3 cellular contexts compared by ENCODE assay signal in genomic region chr20:64139200-64140081, GRCh38.
TF ChIP-seq lines count a peak whose summit lies in the region.

No MANE protein-coding gene starts in this region.

TF ChIP-seq in SK-N-SH, 30 proteins besides CTCF, POLR2A, EP300 and RAD21 (continues in another document):
- TF ChIP-seq CHD2 (IDR thresholded peaks at IDR 0.05; ENCODE audit: low read length, partially characterized antibody) (no peak), REST (IDR thresholded peaks at IDR 0.05; ENCODE audit: low read depth, low read length) (no peak), MAX (IDR thresholded peaks at IDR 0.05; ENCODE audit: low read depth) (no peak), PBX3 (IDR thresholded peaks at IDR 0.05) (no peak), MXI1 (IDR thresholded peaks at IDR 0.05; ENCODE audit: low read depth, low read length) (no peak), ZBTB33 (IDR thresholded peaks at IDR 0.05; ENCODE audit: borderline replicate concordance, low read depth) (no peak), ELF1 (IDR thresholded peaks at IDR 0.05) (no peak), RFX5 (IDR thresholded peaks at IDR 0.05; ENCODE audit: low read length) (no peak), POLR2AphosphoS5 (IDR thresholded peaks at IDR 0.05; ENCODE audit: low read depth, low read length) (no peak), RCOR1 (IDR thresholded peaks at IDR 0.05; ENCODE audit: low read length) (no peak), YY1 (IDR thresholded peaks at IDR 0.05; ENCODE audit: low read depth) (no peak), GATA2 (CRISPR knock-in tag; IDR thresholded peaks at IDR 0.05) (no peak)

TF ChIP-seq in SK-N-SH treated with all-trans-retinoic acid at 6 μM for 48 hours, 23 proteins besides CTCF, POLR2A, EP300 and RAD21:
- no peak for TF ChIP-seq ZFP30 (CRISPR knock-in tag; IDR thresholded peaks at IDR 0.05)
- TF ChIP-seq PATZ1 (CRISPR knock-in tag; IDR thresholded peaks at IDR 0.05; ENCODE audit: borderline replicate concordance), result no peak
- TF ChIP-seq CSRNP3 (CRISPR knock-in tag; IDR thresholded peaks at IDR 0.05), result no peak
- TF ChIP-seq PPARA (CRISPR knock-in tag; IDR thresholded peaks at IDR 0.05; ENCODE audit: borderline replicate concordance), result no peak
- TF ChIP-seq CREB5 (CRISPR knock-in tag; IDR thresholded peaks at IDR 0.05; ENCODE audit: low read depth), result no peak
- no peak for TF ChIP-seq GLIS3 (CRISPR knock-in tag; IDR thresholded peaks at IDR 0.05)
- no peak for TF ChIP-seq ESRRG (CRISPR knock-in tag; IDR thresholded peaks at IDR 0.05)
- TF ChIP-seq SNAI2 (CRISPR knock-in tag; IDR thresholded peaks at IDR 0.05), result no peak
- TF ChIP-seq ZNF8 (CRISPR knock-in tag; IDR thresholded peaks at IDR 0.05), result no peak
- TF ChIP-seq ZNF565 (CRISPR knock-in tag; conservative IDR thresholded peaks at IDR 0.05; ENCODE audit: low read depth), result no peak
- TF ChIP-seq RARB (CRISPR knock-in tag; IDR thresholded peaks at IDR 0.05), result no peak
- TF ChIP-seq ARNTL (CRISPR knock-in tag; IDR thresholded peaks at IDR 0.05; ENCODE audit: borderline replicate concordance, low read depth), result no peak
- no peak for TF ChIP-seq POU6F1 (CRISPR knock-in tag; IDR thresholded peaks at IDR 0.05; ENCODE audit: borderline replicate concordance, low read depth)
- no peak for TF ChIP-seq CSDC2 (CRISPR knock-in tag; IDR thresholded peaks at IDR 0.05)

TF ChIP-seq in GM12891, 5 proteins besides CTCF, POLR2A, EP300 and RAD21:
- no peak for TF ChIP-seq POU2F2 (IDR thresholded peaks at IDR 0.05; ENCODE audit: low read depth, low read length)
- no peak for TF ChIP-seq POLR2AphosphoS5 (IDR thresholded peaks at IDR 0.05; ENCODE audit: low read depth, low read length)
- no peak for TF ChIP-seq TAF1 (IDR thresholded peaks at IDR 0.05; ENCODE audit: low read depth, low read length)
- TF ChIP-seq SPI1 (IDR thresholded peaks at IDR 0.05; ENCODE audit: low read depth, low read length), result no peak
- TF ChIP-seq PAX5 (IDR thresholded peaks at IDR 0.05; ENCODE audit: insufficient read depth, low read length, severe bottlenecking), result no peak
